Comparison of ENCODE assay signal across 31 cellular contexts in the genomic region with DNA sequence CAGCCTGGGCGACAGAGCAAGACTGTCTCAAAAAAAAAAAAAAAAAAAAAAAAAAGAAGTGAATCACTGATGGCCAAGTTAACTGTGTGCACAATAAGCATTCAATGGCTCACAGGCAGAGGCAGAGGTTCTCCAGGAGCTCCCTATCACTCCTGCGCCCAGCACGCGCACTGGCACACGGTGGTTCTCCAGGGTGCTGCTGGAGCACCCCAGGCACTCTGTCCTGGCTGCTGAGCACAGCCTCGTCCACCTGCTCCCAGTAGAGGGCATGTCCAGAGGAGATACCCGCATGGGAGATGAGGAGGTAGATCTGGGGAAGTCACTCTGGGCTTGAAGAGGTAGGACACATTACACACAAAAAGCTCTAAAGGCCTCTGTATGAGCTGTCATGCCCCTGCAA.
"Had no signal": no experiment of that assay in that cellular context is flagged by ENCODE, and none has a peak within 500 bp of the region (broad histone marks: within the 10 kb centered on the region; RNA-seq: fewer than 3 reads in every experiment).

No MANE protein-coding gene starts in this region.

- H3K27ac ChIP-seq: brain microvascular endothelial cell, colonic mucosa, foreskin keratinocyte, gastrocnemius medialis, heart left ventricle, WERI-Rb-1 had no signal

- FAIRE-seq: astrocyte, bronchial epithelial cell, endometrium had no signal

- H3K27me3 ChIP-seq: brain microvascular endothelial cell, colonic mucosa, foreskin keratinocyte, gastrocnemius medialis, heart left ventricle had no signal

- H3K4me3 ChIP-seq: colonic mucosa, gastrocnemius medialis, heart left ventricle had no signal

- H3K36me3 ChIP-seq: colonic mucosa, WERI-Rb-1 had no signal

- H3K9me3 ChIP-seq: colonic mucosa, gastrocnemius medialis, heart left ventricle had no signal

- ATAC-seq: activated CD4-positive, CD25-positive, alpha-beta regulatory T cell treated with anti-CD3 and anti-CD28 coated beads, Interleukin-2, amount 50 U/mL, for 24 hours; activated CD8-positive, alpha-beta T cell treated with anti-CD3 and anti-CD28 coated beads for 36 hours; activated T-cell treated with anti-CD3 and anti-CD28 coated beads, Interleukin-2, amount 50 U/mL, for 4 hours; activated T-helper 17 cell treated with anti-CD3 and anti-CD28 coated beads, Interleukin-2, amount 50 U/mL, for 72 hours; esophagus mucosa; foreskin keratinocyte; gastrocnemius medialis; heart left ventricle; T-helper 17 cell had no signal

- DNase-seq: activated B cell treated with CpG ODN at 0.5 μM for 24 hours; activated CD4-positive, alpha-beta T cell treated with anti-CD3 and anti-CD28 coated beads for 48 hours; activated CD4-positive, alpha-beta T cell treated with anti-CD3 and anti-CD28 coated beads, Interleukin-2, amount 50 U/mL, for 1 hour; activated CD4-positive, alpha-beta T cell treated with anti-CD3 and anti-CD28 coated beads, Interleukin-2, amount 50 U/mL, for 48 hours; activated CD8-positive, alpha-beta memory T cell treated with anti-CD3 and anti-CD28 coated beads for 24 hours; activated CD8-positive, alpha-beta T cell treated with anti-CD3 and anti-CD28 coated beads for 36 hours; activated effector memory CD4-positive, alpha-beta T cell treated with Interleukin-2 at 50 U/mL for 16 hours; activated gamma-delta T cell treated with Interleukin-2 at 50 U/mL for 16 hours; activated naive CD4-positive, alpha-beta T cell treated with anti-CD3 and anti-CD28 coated beads, Interleukin-2, amount 50 U/mL, for 16 hours; activated naive CD4-positive, alpha-beta T cell treated with Interleukin-2 at 50 U/mL for 16 hours; activated T-cell treated with anti-CD3 and anti-CD28 coated beads, Interleukin-2, amount 50 U/mL, for 4 hours; amniotic stem cell; anterior cingulate cortex; brain microvascular endothelial cell; cerebellar nuclear complex; colonic mucosa; effector CD8-positive, alpha-beta T cell; foreskin keratinocyte; gastrocnemius medialis; glutamatergic neuron; heart left ventricle; T-helper 1 cell; T-helper 17 cell; T1000; WERI-Rb-1 had no signal

- H3K4me1 ChIP-seq: colonic mucosa, foreskin keratinocyte, gastrocnemius medialis, heart left ventricle had no signal
